Comparison of ENCODE assay signal across 37 cellular contexts in the genomic region with DNA sequence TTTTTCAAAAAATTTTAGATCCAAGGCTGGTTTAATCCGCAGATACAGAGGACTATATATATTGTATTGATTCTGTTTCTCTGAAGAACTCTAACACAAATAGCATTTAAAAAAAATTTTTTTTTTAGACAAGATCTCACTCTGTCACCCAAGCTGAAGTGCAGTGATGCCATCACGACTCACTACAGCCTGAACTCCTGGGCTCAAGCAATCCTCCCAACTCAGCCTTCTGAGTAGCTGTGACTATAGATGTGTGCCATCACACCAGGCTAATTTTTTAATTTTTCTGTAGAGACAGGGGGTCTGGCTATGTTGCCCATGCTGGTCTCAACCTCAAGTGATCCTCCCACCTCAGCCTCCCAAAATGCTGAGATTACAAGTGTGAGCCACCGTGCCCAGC. TPM values are rescaled to one million over a fixed set of nuclear protein-coding genes. Genes with fewer than 3 reads are reported as not detected.
DNase-seq lines count a peak whose midpoint lies in the region; ATAC-seq, FAIRE-seq and TF ChIP-seq lines count a peak whose summit lies in the region.
"Had no signal": no experiment of that assay in that cellular context is flagged by ENCODE, and none has a peak within 500 bp of the region (broad histone marks: within the 10 kb centered on the region; RNA-seq: fewer than 3 reads in every experiment).

No MANE protein-coding gene starts in this region.

- DNase-seq in GM23248 = peak; percentile 55
- DNase-seq in M059J (ENCODE audit: low read depth) = peak; percentile 62
- DNase-seq in astrocyte (ENCODE audit: low read depth) = peak; percentile 1
- peak; percentile 61 for DNase-seq in kidney tubule cell (ENCODE audit: low spot score)
- DNase-seq in spleen = no peak
- DNase-seq in inferior parietal cortex (ENCODE audit: extremely low spot score) = no peak
- DNase-seq: amygdala; DMS153; GF-D8; heart right ventricle; kidney glomerular epithelial cell; lower lobe of right lung; MV-4-11; NCI-H1436 treated with DMSO at 0.1 percent for 48 hours; NCI-H2081 treated with DMSO at 0.1 percent for 48 hours; NCI-H226; NCI-H526 treated with DMSO at 0.1 percent for 48 hours; NK-92 treated with Interleukin-12 subunit alpha and Interleukin-12 subunit beta, amount 100 ng/mL, for 24 hours; occipital lobe; Right ventricle myocardium superior; stimulated activated naive CD4-positive, alpha-beta T cell treated with Interleukin-2 at 50 U/mL for 16 hours; T-helper 2 cell; upper lobe of right lung had no signal

- no peak for FAIRE-seq in astrocyte (lab: Jason Lieb, UNC)
- FAIRE-seq: frontal cortex, H1 had no signal

- H3K4me2 ChIP-seq in GM23248 (ENCODE audit: unreplicated experiment) (no peak overlapping the region), astrocyte (ENCODE audit: low read length) (no peak overlapping the region)
- H3K4me2 ChIP-seq: BLaER1 treated with 17β-estradiol and CSF1 and Interleukin-3, amounts not matched to agents 10 nM and 100 nM had no signal

- intact Hi-C loops in spleen (cut with DNase I; ENCODE audit: low total_unique reads) = no loop called here

- H3K9ac ChIP-seq in GM23248 (no peak overlapping the region), astrocyte (ENCODE audit: low read length) (no peak overlapping the region)
- H3K9ac ChIP-seq: BLaER1 treated with 17β-estradiol and CSF1 and Interleukin-3, amounts not matched to agents 10 nM and 100 nM had no signal

- peak overlapping the region; percentile 75 for H3K27ac Mint-ChIP-seq in astrocyte (ENCODE audit: unreplicated experiment)
- H3K27ac Mint-ChIP-seq: activated naive CD4-positive, alpha-beta T cell treated with anti-CD3 and anti-CD28 coated beads, Interleukin-2, amount 50 U/mL, for 24 hours; activated T-helper 2 cell treated with anti-CD3 and anti-CD28 coated beads, Interferon-gamma antibody, Interleukin-2, Interleukin-4, amounts not matched to agents 10 μg/mL and 5 μg/mL and 100 μg/mL, durations not matched to agents 14 hours and 24 hours and 36 hours; natural killer cell treated with Interleukin-12 subunit alpha and Interleukin-12 subunit beta and Interleukin-15 and Interleukin-18, amount 100 ng/mL, for 72 hours had no signal

- no peaks in the 10 kb centered on the region for H3K79me2 ChIP-seq in GM23248 (ENCODE audit: insufficient read depth)
- H3K79me2 ChIP-seq in astrocyte (ENCODE audit: insufficient read depth, low read length) = no peaks in the 10 kb centered on the region

- H4K20me1 ChIP-seq in GM23248 (ENCODE audit: insufficient read depth) (no peaks in the 10 kb centered on the region), astrocyte (ENCODE audit: insufficient read depth, low read length) (no peaks in the 10 kb centered on the region)
- H4K20me1 ChIP-seq: BLaER1 treated with 17β-estradiol and CSF1 and Interleukin-3, amounts not matched to agents 10 nM and 100 nM had no signal

- WGBS in GM23248 (ENCODE audit: low coverage in 1 of 2, low lambda C conversion rate in 2 of 2, missing lambda C conversion rate in 2 of 2), 2 experiments = 34 to 43% methylated on average over 3 of the region's 3 CpGs
- 89 to 94% (median 93%) methylated on average over 3 of the region's 3 CpGs for WGBS in spleen, 5 donors

- TF ChIP-seq POLR2A in spleen (IDR thresholded peaks at IDR 0.05) = no peak

- H2AFZ ChIP-seq in GM23248 (no peak overlapping the region), astrocyte (ENCODE audit: low read depth, low read length) (no peak overlapping the region)

- H3K27ac ChIP-seq in GM23248 = no peak overlapping the region
- no peak overlapping the region for H3K27ac ChIP-seq in astrocyte (ENCODE audit: low read depth, low read length)
- H3K27ac ChIP-seq in spleen = no peak overlapping the region
- H3K27ac ChIP-seq: BLaER1 treated with 17β-estradiol and CSF1 and Interleukin-3, amounts not matched to agents 10 nM and 100 nM; cardiac muscle cell; heart right ventricle; lower lobe of right lung; skin epidermis; upper lobe of right lung had no signal

- H3K27me3 Mint-ChIP-seq in astrocyte (ENCODE audit: low read depth, unreplicated experiment) = no peaks in the 10 kb centered on the region

- H3K4me1 ChIP-seq in GM23248 (ENCODE audit: insufficient read depth) (peaks cover 3% of the 10 kb centered on the region; the same call in 1 of the 2 replicates), astrocyte (ENCODE audit: insufficient read depth, low read length) (peaks cover 4% of the 10 kb centered on the region), spleen (peaks cover 0 to 11% (median 9%) of the 10 kb centered on the region in 6 donors)
- H3K4me1 ChIP-seq: upper lobe of right lung had no signal

- ATAC-seq in GM21576 (IDR thresholded peaks at IDR 0.05; ENCODE audit: unreplicated experiment) (no peak), GM19351 (IDR thresholded peaks at IDR 0.05; ENCODE audit: unreplicated experiment) (no peak)
- ATAC-seq: heart right ventricle; lower lobe of right lung; natural killer cell treated with Interleukin-12 subunit alpha and Interleukin-12 subunit beta and Interleukin-15 and Interleukin-18, amount 100 ng/mL, for 72 hours; upper lobe of right lung had no signal

- peaks cover 9% of the 10 kb centered on the region for H3K36me3 Mint-ChIP-seq in astrocyte (ENCODE audit: low read depth, unreplicated experiment)
- H3K36me3 Mint-ChIP-seq: activated naive CD4-positive, alpha-beta T cell treated with anti-CD3 and anti-CD28 coated beads, Interleukin-2, amount 50 U/mL, for 24 hours; natural killer cell treated with Interleukin-12 subunit alpha and Interleukin-12 subunit beta and Interleukin-15 and Interleukin-18, amount 100 ng/mL, for 72 hours had no signal

- H3K36me3 ChIP-seq in GM23248 (ENCODE audit: low read depth) (no peaks in the 10 kb centered on the region), astrocyte (ENCODE audit: insufficient read depth, low read length) (no peaks in the 10 kb centered on the region), spleen (no peaks in the 10 kb centered on the region)
- H3K36me3 ChIP-seq: BLaER1 treated with 17β-estradiol and CSF1 and Interleukin-3, amounts not matched to agents 10 nM and 100 nM; cardiac muscle cell; heart right ventricle; lower lobe of right lung; upper lobe of right lung had no signal

- in situ Hi-C loops in GM23248 (cut with MboI) = no loop called here

- H3K4me1 Mint-ChIP-seq in astrocyte (ENCODE audit: low read depth, unreplicated experiment) = peaks cover 33% of the 10 kb centered on the region

- H3K9me3 Mint-ChIP-seq in astrocyte (ENCODE audit: unreplicated experiment) = peaks cover 2% of the 10 kb centered on the region
- H3K9me3 Mint-ChIP-seq: activated naive CD4-positive, alpha-beta T cell treated with anti-CD3 and anti-CD28 coated beads, Interleukin-2, amount 50 U/mL, for 24 hours; activated T-helper 2 cell treated with anti-CD3 and anti-CD28 coated beads, Interferon-gamma antibody, Interleukin-2, Interleukin-4, amounts not matched to agents 10 μg/mL and 5 μg/mL and 100 μg/mL, durations not matched to agents 14 hours and 24 hours and 36 hours; natural killer cell treated with Interleukin-12 subunit alpha and Interleukin-12 subunit beta and Interleukin-15 and Interleukin-18, amount 100 ng/mL, for 72 hours had no signal

- H3K9me2 ChIP-seq in GM23248 (ENCODE audit: insufficient read depth) = no peaks in the 10 kb centered on the region

- H3F3A ChIP-seq in GM23248 (ENCODE audit: insufficient read depth) = no peaks in the 10 kb centered on the region

- H3K9me3 ChIP-seq in GM23248 (ENCODE audit: low read depth) (no peaks in the 10 kb centered on the region), astrocyte (ENCODE audit: insufficient read depth, low read depth, low read length) (no peaks in the 10 kb centered on the region), spleen (no peaks in the 10 kb centered on the region)
- H3K9me3 ChIP-seq: heart right ventricle, lower lobe of right lung, upper lobe of right lung had no signal

- H3K4me3 ChIP-seq in GM23248 = no peak overlapping the region
- H3K4me3 ChIP-seq in astrocyte (ENCODE audit: insufficient read depth, low read depth, low read length) = no peak overlapping the region
- no peak overlapping the region for H3K4me3 ChIP-seq in spleen
- H3K4me3 ChIP-seq: BLaER1 treated with 17β-estradiol and CSF1 and Interleukin-3, amounts not matched to agents 10 nM and 100 nM; cardiac muscle cell; heart right ventricle; lower lobe of right lung; skin epidermis; upper lobe of right lung had no signal

- peaks cover 11% of the 10 kb centered on the region for H3K27me3 ChIP-seq in GM23248 (replicated peaks; ENCODE audit: insufficient read depth)
- no peaks in the 10 kb centered on the region for H3K27me3 ChIP-seq in astrocyte (ENCODE audit: insufficient read depth, low read length)
- peaks cover 0 to 26% (median 10%) of the 10 kb centered on the region in 7 donors for H3K27me3 ChIP-seq in spleen (replicated peaks in 1 of 7)
- H3K27me3 ChIP-seq: BLaER1 treated with 17β-estradiol and CSF1 and Interleukin-3, amounts not matched to agents 10 nM and 100 nM; cardiac muscle cell had no signal

- no peak overlapping the region for H3K4me3 Mint-ChIP-seq in astrocyte (ENCODE audit: unreplicated experiment)
- H3K4me3 Mint-ChIP-seq: activated naive CD4-positive, alpha-beta T cell treated with anti-CD3 and anti-CD28 coated beads, Interleukin-2, amount 50 U/mL, for 24 hours; natural killer cell treated with Interleukin-12 subunit alpha and Interleukin-12 subunit beta and Interleukin-15 and Interleukin-18, amount 100 ng/mL, for 72 hours had no signal

- no peak for TF ChIP-seq CTCF in astrocyte (IDR thresholded peaks at IDR 0.05; ENCODE audit: insufficient read depth, low read depth, low read length)
- no peak for TF ChIP-seq CTCF in spleen (IDR thresholded peaks at IDR 0.05 in 8 of 11, conservative IDR thresholded peaks at IDR 0.05 in 3 of 11)

RNA-seq across cellular contexts. Expression of a gene that starts 3.0 kb away (rescaled TPM):
- not detected in 2 replicates for total RNA-seq in GM23248 (2014; rRNA removed; shearing (Covaris generic))
- polyA plus RNA-seq in GM23248 (2016; fragmentation: Nextera tagmentation; extraction: Ambion mirVana) (0.16 TPM in 1 of 2 replicates, not detected in the other), spleen (under 1 TPM; 0.13 to 0.30 (median 0.19) TPM)
- 1.2 and 3.2 TPM in 2 replicates for total RNA-seq in M059J (2014; rRNA removed; shearing (Covaris generic))
- total RNA-seq in astrocyte (1.4 and 1.8 TPM in 2 replicates), spleen (1 to 10 TPM in 3 of 7 donors, under 1 TPM in 3, not detected in 1; 0.67 to 1.1 (median 0.92) TPM)
- total RNA-seq: activated T-helper 2 cell treated with anti-CD3 and anti-CD28 coated beads, Interferon-gamma antibody, Interleukin-2, Interleukin-4, amounts not matched to agents 10 μg/mL and 5 μg/mL and 100 μg/mL, durations not matched to agents 14 hours and 24 hours and 36 hours; natural killer cell treated with Interleukin-12 subunit alpha and Interleukin-12 subunit beta and Interleukin-15 and Interleukin-18, amount 100 ng/mL, for 72 hours had no signal
- polyA plus RNA-seq: esophagus had no signal

RNA-seq across cellular contexts. Expression of a gene that starts 31.5 kb away (rescaled TPM):
- total RNA-seq in GM23248 (2014; rRNA removed; shearing (Covaris generic)) = not detected in 2 replicates
- not detected in 2 replicates for polyA plus RNA-seq in GM23248 (2016; fragmentation: Nextera tagmentation; extraction: Ambion mirVana)
- total RNA-seq in M059J (2014; rRNA removed; shearing (Covaris generic)) = not detected in 2 replicates
- not detected in 2 replicates for total RNA-seq in astrocyte
- total RNA-seq in spleen = not detected
- polyA plus RNA-seq in spleen = not detected
- total RNA-seq: activated T-helper 2 cell treated with anti-CD3 and anti-CD28 coated beads, Interferon-gamma antibody, Interleukin-2, Interleukin-4, amounts not matched to agents 10 μg/mL and 5 μg/mL and 100 μg/mL, durations not matched to agents 14 hours and 24 hours and 36 hours; cardiac muscle cell; frontal cortex; H1; heart right ventricle; lower lobe of right lung; mononuclear cell; natural killer cell treated with Interleukin-12 subunit alpha and Interleukin-12 subunit beta and Interleukin-15 and Interleukin-18, amount 100 ng/mL, for 72 hours; occipital lobe; pulmonary artery endothelial cell; Right ventricle myocardium superior; temporal lobe; upper lobe of right lung had no signal
- polyA plus RNA-seq: cardiac muscle cell, esophagus, H1, heart right ventricle had no signal

RNA-seq across cellular contexts. Expression of a gene that starts 48.1 kb away (rescaled TPM):
- total RNA-seq in GM23248 (2014; rRNA removed; shearing (Covaris generic)) = 25.5 and 27.9 TPM in 2 replicates
- polyA plus RNA-seq in GM23248 (2016; fragmentation: Nextera tagmentation; extraction: Ambion mirVana) = 19.2 and 22.7 TPM in 2 replicates
- 21.8 and 22.4 TPM in 2 replicates for total RNA-seq in M059J (2014; rRNA removed; shearing (Covaris generic))
- total RNA-seq in astrocyte = 25.3 and 25.4 TPM in 2 replicates
- total RNA-seq in spleen = 10 to 100 TPM; 25.4 to 36.3 (median 29.2) TPM
- polyA plus RNA-seq in spleen = 1 to 10 TPM; 4.1 to 9.0 (median 5.6) TPM

Comparison
In these comparisons a context has a peak if more than half of its experiments do, and no peak if none do; other contexts are left out.
1. DNase-seq: peak in GM23248 (single experiment), M059J (single experiment), astrocyte (single experiment) and kidney tubule cell (single experiment); none in spleen (single experiment) and inferior parietal cortex (single experiment).